18 cellular contexts compared by ENCODE assay signal in genomic region chr4:113953888-113954287, GRCh38.
"Had no signal": no experiment of that assay in that cellular context is flagged by ENCODE, and none has a peak within 500 bp of the region (broad histone marks: within the 10 kb centered on the region; RNA-seq: fewer than 3 reads in every experiment).

No MANE protein-coding gene starts in this region.

- H3K27ac ChIP-seq: Peyer's patch, SJCRH30 had no signal

- H3K36me3 ChIP-seq: Peyer's patch, SJCRH30 had no signal

- H3K4me3 ChIP-seq: MG63, Peyer's patch, SJCRH30 had no signal

- ATAC-seq: Right ventricle myocardium inferior had no signal

- H3K27me3 ChIP-seq: MG63, Peyer's patch, SJCRH30 had no signal

- DNase-seq: KBM-7, MG63, NCI-H1092, NCI-H1105 treated with DMSO at 0.1 percent for 48 hours, NCI-H1417 treated with DMSO at 0.1 percent for 48 hours, NCI-H146, NCI-H1694 treated with DMSO at 0.1 percent for 48 hours, NCI-H1930, NCI-H2081, NCI-H2107, NCI-H2227 treated with DMSO at 0.1 percent for 48 hours, NCI-H524 treated with DMSO at 0.1 percent for 48 hours, NCI-H69, NCI-H774, Peyer's patch, SHP77 treated with DMSO at 0.1 percent for 48 hours, SJCRH30 had no signal

- H3K9me3 ChIP-seq: MG63, Peyer's patch, SJCRH30 had no signal
